ENCODE assay signal across 10 cellular contexts in genomic region chr1:28249879-28250295, GRCh38. TPM values are rescaled to one million over a fixed set of nuclear protein-coding genes. Genes with fewer than 3 reads are reported as not detected.
DNase-seq lines count a peak whose midpoint lies in the region; ATAC-seq and TF ChIP-seq lines count a peak whose summit lies in the region.
"Had no signal": no experiment of that assay in that cellular context is flagged by ENCODE, and none has a peak within 500 bp of the region (broad histone marks: within the 10 kb centered on the region; RNA-seq: fewer than 3 reads in every experiment).

No MANE protein-coding gene starts in this region.

- H2BK5ac ChIP-seq in IMR-90 (ENCODE audit: low read depth, low read length, poor library complexity, severe bottlenecking) = no peak overlapping the region

- in situ Hi-C loops in IMR-90 (cut with MboI; ENCODE audit: low sequenced_read_pairs) = loop anchor here (10.0 kb wide), 1 partner anchor 355 kb away; no protein-coding TSS in a partner anchor

- H3K27ac Mint-ChIP-seq in stimulated activated naive B cell treated with anti-CD40 and anti-IgM and Interleukin-4, amounts not matched to agents 10 μg/mL and 1 μg/mL and 100 μg/mL, for 72 hours = no peak overlapping the region
- peak overlapping the region in 2 of 9 donors; percentile 38 to 42 for H3K27ac Mint-ChIP-seq in naive thymus-derived CD4-positive, alpha-beta T cell

- WGBS in IMR-90 (ENCODE audit: extremely low coverage in 2 of 2, insufficient read length in 1 of 2), 2 experiments = no CpG with 5 or more reads among the region's 4 CpGs
- WGBS in mesodermal cell (ENCODE audit: insufficient coverage in 2 of 2), 2 experiments = 42 to 77% methylated on average over 2 to 3 of the region's 4 CpGs

- no peaks in the 10 kb centered on the region for H4K20me1 ChIP-seq in DND-41 (ENCODE audit: insufficient read depth, low read length)
- H4K20me1 ChIP-seq in IMR-90 (ENCODE audit: insufficient read depth, low read length) = no peaks in the 10 kb centered on the region

- H3K9me3 ChIP-seq in DND-41 (ENCODE audit: insufficient read depth, low read length, severe bottlenecking) (no peaks in the 10 kb centered on the region), IMR-90 (ENCODE audit: control insufficient read depth, insufficient read depth, low read length) (no peaks in the 10 kb centered on the region), adipocyte (ENCODE audit: control insufficient read depth, low read length) (no peaks in the 10 kb centered on the region), mesodermal cell (ENCODE audit: control insufficient read depth, low read length) (no peaks in the 10 kb centered on the region)
- H3K9me3 ChIP-seq in naive thymus-derived CD4-positive, alpha-beta T cell (ENCODE audit: control insufficient read depth in 2 of 3, low read length in 3 of 3) = no peaks in the 10 kb centered on the region

- no peak overlapping the region for H2AK9ac ChIP-seq in IMR-90 (replicated peaks; ENCODE audit: low read depth, low read length, poor library complexity)

- ATAC-seq in DND-41 (ENCODE audit: insufficient read depth, low read depth) (no peak), IMR-90 (ENCODE audit: low read depth) (no peak), GM19035 (IDR thresholded peaks at IDR 0.05; ENCODE audit: unreplicated experiment) (no peak)
- ATAC-seq in stimulated activated naive B cell treated with anti-CD40 and anti-IgM and Interleukin-4, amounts not matched to agents 10 μg/mL and 1 μg/mL and 100 μg/mL, for 72 hours (replicated peaks) = no peak
- no peak for ATAC-seq in naive thymus-derived CD4-positive, alpha-beta T cell

- peak overlapping the region; percentile 93 for H2AK5ac ChIP-seq in IMR-90 (ENCODE audit: low read depth, low read length)

- peaks cover 0 to 18% of the 10 kb centered on the region in 2 experiments; a peak in 1 of 4 replicates for H3K79me1 ChIP-seq in IMR-90 (ENCODE audit: low read depth in 1 of 2, low read length in 2 of 2)

- peak overlapping the region; percentile 34; the same call in 1 of the 2 replicates for H3K56ac ChIP-seq in IMR-90 (ENCODE audit: extremely low read depth, insufficient read depth, low read length)

- no TSS peak for BruUV-seq in IMR-90 (replicated peaks; lab: Mats Ljungman, UMichigan)

- H4K5ac ChIP-seq in IMR-90 (ENCODE audit: low read depth, low read length) = peak overlapping the region; percentile 59

- peak overlapping the region; percentile 26 to 73; a peak in 3 of 4 replicates for H4K8ac ChIP-seq in IMR-90 (ENCODE audit: low read depth in 2 of 2, low read length in 2 of 2)

- peak overlapping the region; percentile 53 for H3K18ac ChIP-seq in IMR-90 (ENCODE audit: low read depth, low read length)

- H3K27me3 Mint-ChIP-seq in stimulated activated naive B cell treated with anti-CD40 and anti-IgM and Interleukin-4, amounts not matched to agents 10 μg/mL and 1 μg/mL and 100 μg/mL, for 72 hours = no peaks in the 10 kb centered on the region
- no peaks in the 10 kb centered on the region for H3K27me3 Mint-ChIP-seq in naive thymus-derived CD4-positive, alpha-beta T cell
- H3K27me3 Mint-ChIP-seq: IgD-negative memory B cell had no signal

- peak overlapping the region; percentile 90 for H3K4ac ChIP-seq in IMR-90 (ENCODE audit: low read depth, low read length)

- peak overlapping the region; percentile 32; the same call in 2 of the 3 replicates for H2BK15ac ChIP-seq in IMR-90 (ENCODE audit: low read depth, low read length)

- no peak for TF ChIP-seq RAD21 in IMR-90 (IDR thresholded peaks at IDR 0.05; ENCODE audit: low read length)

- CTCF ChIA-PET in IMR-90 (lab: Yijun Ruan, JAX) = interaction anchor here (1.3 to 2.2 kb wide), 2 partner anchors 13 to 259 kb away, joined by 4 to 14 read pairs; no protein-coding TSS in a partner anchor
- CTCF ChIA-PET in naive thymus-derived CD4-positive, alpha-beta T cell (lab: Charles Lee) = interaction anchor here (0.5 to 3.1 kb wide), 6 partner anchors 8 to 355 kb away, joined by 3 to 22 read pairs (median 12); partner anchors contain the start of gene SESN2

- peak overlapping the region; percentile 80 for H3K14ac ChIP-seq in IMR-90 (replicated peaks; ENCODE audit: low read depth, low read length)

- H3K27ac ChIP-seq in DND-41 (ENCODE audit: low read length) (no peak overlapping the region; the same call in 1 of the 2 replicates), IMR-90 (ENCODE audit: insufficient read depth, low read length) (peak overlapping the region; percentile 48; the same call in 1 of the 2 replicates), mesodermal cell (ENCODE audit: low read depth, low read length, severe bottlenecking) (peak overlapping the region; percentile 31)
- H3K27ac ChIP-seq in naive thymus-derived CD4-positive, alpha-beta T cell (ENCODE audit: low read depth, low read length) = no peak overlapping the region

- peak overlapping the region; percentile 86 for H2BK20ac ChIP-seq in IMR-90 (ENCODE audit: low read depth, low read length)

- H3K23ac ChIP-seq in IMR-90 (ENCODE audit: low read depth, low read length) = peak overlapping the region; percentile 72

- H3K4me1 ChIP-seq in DND-41 (ENCODE audit: insufficient read depth, low read length) (peaks cover 41% of the 10 kb centered on the region), IMR-90 (ENCODE audit: control insufficient read depth, insufficient read depth, low read length) (peaks cover 14% of the 10 kb centered on the region), adipocyte (ENCODE audit: control insufficient read depth, insufficient read depth, low read length) (peaks cover 49% of the 10 kb centered on the region), mesodermal cell (ENCODE audit: control insufficient read depth, insufficient read depth, low read length, poor library complexity, severe bottlenecking) (peaks cover 17% of the 10 kb centered on the region)
- H3K4me1 ChIP-seq in naive thymus-derived CD4-positive, alpha-beta T cell (ENCODE audit: control insufficient read depth in 2 of 2, insufficient read depth in 2 of 2, low read length in 2 of 2) = peaks cover 32 to 37% of the 10 kb centered on the region in 2 donors

- no peaks in the 10 kb centered on the region for H3K27me3 ChIP-seq in DND-41 (ENCODE audit: insufficient read depth, low read length, poor library complexity)
- no peaks in the 10 kb centered on the region; the same call in 1 of the 2 replicates for H3K27me3 ChIP-seq in IMR-90 (ENCODE audit: control insufficient read depth, insufficient read depth, low read length)
- H3K27me3 ChIP-seq in adipocyte (replicated peaks; ENCODE audit: control insufficient read depth, insufficient read depth, low read length) = no peaks in the 10 kb centered on the region
- H3K27me3 ChIP-seq in naive thymus-derived CD4-positive, alpha-beta T cell (ENCODE audit: control insufficient read depth in 2 of 2, insufficient read depth in 2 of 2, low read length in 2 of 2) = no peaks in the 10 kb centered on the region

- peak overlapping the region; percentile 90 for H2BK120ac ChIP-seq in IMR-90 (ENCODE audit: low read depth, low read length)

- H3K9me1 ChIP-seq in IMR-90 (ENCODE audit: insufficient read depth, low read length) = no peaks in the 10 kb centered on the region; the same call in none of the 2 replicates

- H3K36me3 ChIP-seq in DND-41 (ENCODE audit: insufficient read depth, low read length) (no peaks in the 10 kb centered on the region), IMR-90 (ENCODE audit: control insufficient read depth, insufficient read depth, low read length) (no peaks in the 10 kb centered on the region), adipocyte (ENCODE audit: control insufficient read depth, insufficient read depth, low read length, severe bottlenecking) (no peaks in the 10 kb centered on the region), mesodermal cell (ENCODE audit: control insufficient read depth, insufficient read depth, low read length) (no peaks in the 10 kb centered on the region)
- no peaks in the 10 kb centered on the region for H3K36me3 ChIP-seq in naive thymus-derived CD4-positive, alpha-beta T cell (ENCODE audit: control insufficient read depth in 2 of 3, insufficient read depth in 3 of 3, low read length in 3 of 3)

- no peak overlapping the region for H3K4me3 ChIP-seq in DND-41 (ENCODE audit: low read depth in 1 of 2, low read length in 2 of 2)
- H3K4me3 ChIP-seq in IMR-90 (ENCODE audit: insufficient read depth, low read depth, low read length) = no peak overlapping the region
- H3K4me3 ChIP-seq in adipocyte (ENCODE audit: low read length) = no peak overlapping the region
- no peak overlapping the region for H3K4me3 ChIP-seq in mesodermal cell (ENCODE audit: extremely low read depth, insufficient read depth, low read length, poor library complexity, severe bottlenecking)
- no peak overlapping the region for H3K4me3 ChIP-seq in naive thymus-derived CD4-positive, alpha-beta T cell (ENCODE audit: low read length)

- H3K4me3 Mint-ChIP-seq in stimulated activated naive B cell treated with anti-CD40 and anti-IgM and Interleukin-4, amounts not matched to agents 10 μg/mL and 1 μg/mL and 100 μg/mL, for 72 hours = no peak overlapping the region
- peak overlapping the region in 2 of 10 donors; percentile 53 to 94 for H3K4me3 Mint-ChIP-seq in naive thymus-derived CD4-positive, alpha-beta T cell

- H4K91ac ChIP-seq in IMR-90 (ENCODE audit: insufficient read depth, low read depth, low read length) = peak overlapping the region; percentile 89

- H3K9ac ChIP-seq in DND-41 (ENCODE audit: low read depth, low read length) = 0 out of 2 replicates have a peak overlapping the region, but pooled peaks have one; percentile 57
- H3K9ac ChIP-seq in IMR-90 (ENCODE audit: low read depth, low read length) = no peak overlapping the region
- peak overlapping the region; percentile 0 for H3K9ac ChIP-seq in adipocyte (ENCODE audit: low read length)

- H3K4me1 Mint-ChIP-seq in stimulated activated naive B cell treated with anti-CD40 and anti-IgM and Interleukin-4, amounts not matched to agents 10 μg/mL and 1 μg/mL and 100 μg/mL, for 72 hours = peaks cover 26 to 33% of the 10 kb centered on the region in 2 donors
- peaks cover 30 to 37% (median 36%) of the 10 kb centered on the region in 7 donors for H3K4me1 Mint-ChIP-seq in naive thymus-derived CD4-positive, alpha-beta T cell

- TF ChIP-seq POLR2A in IMR-90 (IDR thresholded peaks at IDR 0.05; ENCODE audit: low read depth, low read length) = no peak

- H3K4me2 ChIP-seq in DND-41 (ENCODE audit: insufficient read depth, low read length) = no peak overlapping the region
- H3K4me2 ChIP-seq in IMR-90 (ENCODE audit: low read depth, low read length) = no peak overlapping the region

- dilution Hi-C loops in IMR-90 (cut with HindIII; ENCODE audit: low sequenced_read_pairs, unreplicated experiment) = no loop called here

- H2AFZ ChIP-seq in DND-41 (ENCODE audit: low read depth, low read length) (peak overlapping the region; percentile 76), IMR-90 (replicated peaks; ENCODE audit: low read length, poor library complexity) (no peak overlapping the region)

- peaks cover 6% of the 10 kb centered on the region for H3K79me2 ChIP-seq in DND-41 (ENCODE audit: insufficient read depth, low read length)

- TF ChIP-seq CTCF in DND-41 (IDR thresholded peaks at IDR 0.05; ENCODE audit: borderline replicate concordance, extremely low read depth, low read length, poor library complexity, severe bottlenecking) = no peak
- no peak for TF ChIP-seq CTCF in IMR-90 (conservative IDR thresholded peaks at IDR 0.05; ENCODE audit: low read depth, low read length)

- H3K36me3 Mint-ChIP-seq in stimulated activated naive B cell treated with anti-CD40 and anti-IgM and Interleukin-4, amounts not matched to agents 10 μg/mL and 1 μg/mL and 100 μg/mL, for 72 hours = no peaks in the 10 kb centered on the region
- H3K36me3 Mint-ChIP-seq in naive thymus-derived CD4-positive, alpha-beta T cell = peaks cover 0 to 4% (median 0%) of the 10 kb centered on the region in 5 donors

- no peaks in the 10 kb centered on the region for H3K9me3 Mint-ChIP-seq in stimulated activated naive B cell treated with anti-CD40 and anti-IgM and Interleukin-4, amounts not matched to agents 10 μg/mL and 1 μg/mL and 100 μg/mL, for 72 hours
- H3K9me3 Mint-ChIP-seq in naive thymus-derived CD4-positive, alpha-beta T cell = no peaks in the 10 kb centered on the region
- H3K9me3 Mint-ChIP-seq: IgD-negative memory B cell had no signal

- POLR2A ChIA-PET in IMR-90 (lab: Charles Lee; ENCODE audit: unreplicated experiment) = no interaction called here
- POLR2A ChIA-PET in naive thymus-derived CD4-positive, alpha-beta T cell (lab: Charles Lee) = interaction anchor here (1.0 to 8.4 kb wide), 10 partner anchors 7 to 394 kb away, joined by 3 to 184 read pairs (median 8); partner anchors contain the start of genes ATP5IF1, DNAJC8, MED18 and RCC1

- intact Hi-C loops in IMR-90 (cut with micrococcal nuclease) = loop anchor here (1.0 to 2.0 kb wide), 3 partner anchors 79 to 353 kb away; partner anchors contain the start of genes MED18 and PHACTR4
- intact Hi-C loops in naive thymus-derived CD4-positive, alpha-beta T cell (cut with micrococcal nuclease) = loop anchor here (2.0 to 10.0 kb wide), 9 partner anchors 202 to 932 kb away; partner anchors contain the start of genes SRSF4 (in 2 of the 2), YTHDF2 (in 2 of the 2), FAM76A (in 1 of the 2) and TRNAU1AP (in 1 of the 2)

- DNase-seq in DND-41 (no peak), IMR-90 (no peak), adipocyte (ENCODE audit: low read depth) (no peak), ureter (ENCODE audit: low spot score) (no peak)
- DNase-seq in stimulated activated naive B cell treated with anti-CD40 and anti-IgM and Interleukin-4, amounts not matched to agents 10 μg/mL and 1 μg/mL and 100 μg/mL, for 72 hours = no peak
- no peak for DNase-seq in naive thymus-derived CD4-positive, alpha-beta T cell
- DNase-seq: foreskin melanocyte had no signal

RNA-seq across cellular contexts. Expression of gene SESN2, which starts 9.4 kb away (rescaled TPM):
- total RNA-seq in IMR-90 (2012; rRNA removed) (8.1 and 10.2 TPM in 2 replicates), ureter (20.4 TPM)
- 20.9 and 21.7 TPM in 2 replicates for polyA plus RNA-seq in IMR-90 (2012; rRNA removed)
- 12.0 and 27.8 TPM in 2 replicates for polyA plus RNA-seq in IMR-90 (2012; cell fraction: cytosol; rRNA removed)
- polyA plus RNA-seq in IMR-90 (2012; cell fraction: nucleus; rRNA removed; ENCODE audit: low replicate concordance) = 32.4 and 50.9 TPM in 2 replicates
- 22.1 TPM for polyA plus RNA-seq in mesodermal cell (2013, experiment 1 of 2)
- 19.0 TPM for polyA plus RNA-seq in mesodermal cell (2013, experiment 2 of 2)
- 10 to 100 TPM in 3 of 5 experiments, 1 to 10 TPM in 2; 4.5 to 50.7 (median 11.8) TPM for total RNA-seq in naive thymus-derived CD4-positive, alpha-beta T cell
- 1 to 10 TPM; 2.3 to 4.6 TPM for polyA plus RNA-seq in naive thymus-derived CD4-positive, alpha-beta T cell

RNA-seq across cellular contexts. Expression of gene ATP5IF1, which starts 14.0 kb away (rescaled TPM):
- 33.7 and 120 TPM in 2 replicates for total RNA-seq in IMR-90 (2012; rRNA removed)
- 105 and 143 TPM in 2 replicates for polyA plus RNA-seq in IMR-90 (2012; rRNA removed)
- 291 and 630 TPM in 2 replicates for polyA plus RNA-seq in IMR-90 (2012; cell fraction: cytosol; rRNA removed)
- polyA plus RNA-seq in IMR-90 (2012; cell fraction: nucleus; rRNA removed; ENCODE audit: low replicate concordance) = 54.6 and 152 TPM in 2 replicates
- 288 TPM for polyA plus RNA-seq in mesodermal cell (2013, experiment 1 of 2)
- 287 TPM for polyA plus RNA-seq in mesodermal cell (2013, experiment 2 of 2)
- 100 to 1,000 TPM in 4 of 5 experiments, 10 to 100 TPM in 1; 68.2 to 158 (median 104) TPM for total RNA-seq in naive thymus-derived CD4-positive, alpha-beta T cell
- 100 to 1,000 TPM; 541 to 640 TPM for polyA plus RNA-seq in naive thymus-derived CD4-positive, alpha-beta T cell
- total RNA-seq in ureter = 128 TPM

RNA-seq across cellular contexts. Expression of gene DNAJC8, which starts 17.1 kb away (rescaled TPM):
- 53.6 and 70.5 TPM in 2 replicates for total RNA-seq in IMR-90 (2012; rRNA removed)
- 77.0 and 81.0 TPM in 2 replicates for polyA plus RNA-seq in IMR-90 (2012; rRNA removed)
- polyA plus RNA-seq in IMR-90 (2012; cell fraction: cytosol; rRNA removed) = 16.8 and 33.3 TPM in 2 replicates
- 9.8 and 42.2 TPM in 2 replicates for polyA plus RNA-seq in IMR-90 (2012; cell fraction: nucleus; rRNA removed; ENCODE audit: low replicate concordance)
- polyA plus RNA-seq in mesodermal cell (2013, experiment 1 of 2) = 139 TPM
- polyA plus RNA-seq in mesodermal cell (2013, experiment 2 of 2) = 142 TPM
- 100 to 1,000 TPM in 1 of 5 experiments, 10 to 100 TPM in 4; 54.2 to 102 (median 69.6) TPM for total RNA-seq in naive thymus-derived CD4-positive, alpha-beta T cell
- polyA plus RNA-seq in naive thymus-derived CD4-positive, alpha-beta T cell = 100 to 1,000 TPM; 148 to 174 TPM
- 67.4 TPM for total RNA-seq in ureter

Comparison
In these comparisons a context has a peak if more than half of its experiments do, and no peak if none do; other contexts are left out.
1. H3K27ac ChIP-seq: peak in IMR-90 (single experiment) and mesodermal cell (single experiment); none in DND-41 (single experiment) and naive thymus-derived CD4-positive, alpha-beta T cell (single experiment).